Comparison of ENCODE assay signal across 8 cellular contexts in genomic region chrX:86047174-86047991, GRCh38. TPM values are rescaled to one million over a fixed set of nuclear protein-coding genes. Genes with fewer than 3 reads are reported as not detected.
DNase-seq lines count a peak whose midpoint lies in the region; ATAC-seq and TF ChIP-seq lines count a peak whose summit lies in the region.

A gene with protein sequence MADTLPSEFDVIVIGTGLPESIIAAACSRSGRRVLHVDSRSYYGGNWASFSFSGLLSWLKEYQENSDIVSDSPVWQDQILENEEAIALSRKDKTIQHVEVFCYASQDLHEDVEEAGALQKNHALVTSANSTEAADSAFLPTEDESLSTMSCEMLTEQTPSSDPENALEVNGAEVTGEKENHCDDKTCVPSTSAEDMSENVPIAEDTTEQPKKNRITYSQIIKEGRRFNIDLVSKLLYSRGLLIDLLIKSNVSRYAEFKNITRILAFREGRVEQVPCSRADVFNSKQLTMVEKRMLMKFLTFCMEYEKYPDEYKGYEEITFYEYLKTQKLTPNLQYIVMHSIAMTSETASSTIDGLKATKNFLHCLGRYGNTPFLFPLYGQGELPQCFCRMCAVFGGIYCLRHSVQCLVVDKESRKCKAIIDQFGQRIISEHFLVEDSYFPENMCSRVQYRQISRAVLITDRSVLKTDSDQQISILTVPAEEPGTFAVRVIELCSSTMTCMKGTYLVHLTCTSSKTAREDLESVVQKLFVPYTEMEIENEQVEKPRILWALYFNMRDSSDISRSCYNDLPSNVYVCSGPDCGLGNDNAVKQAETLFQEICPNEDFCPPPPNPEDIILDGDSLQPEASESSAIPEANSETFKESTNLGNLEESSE (minus strand): TSS chrX:86047558. CDS start chrX:86047532, 26 bp downstream.

- no peak within 1 kb of the TSS for H3K4me3 Mint-ChIP-seq in endothelial cell (ENCODE audit: unreplicated experiment)

- H3K36me3 Mint-ChIP-seq in endothelial cell (ENCODE audit: low read depth, unreplicated experiment), result no peaks in the 10 kb centered on the region

- ATAC-seq in GM19395 (IDR thresholded peaks at IDR 0.05; ENCODE audit: unreplicated experiment) (peak; percentile 100), HG03565 (IDR thresholded peaks at IDR 0.05; ENCODE audit: unreplicated experiment) (peak; percentile 99)

- H3K4me3 ChIP-seq in AG09309 (ENCODE audit: control insufficient read depth, low read depth, low read length) (peak within 1 kb of the TSS; percentile 75), mononuclear cell (ENCODE audit: low read length) (peak within 1 kb of the TSS; percentile 56)

- TF ChIP-seq CTCF in AG09309 (IDR thresholded peaks at IDR 0.05; ENCODE audit: control insufficient read depth, insufficient read depth, low read depth, low read length, missing control alignments) (no peak), endothelial cell (IDR thresholded peaks at IDR 0.05; ENCODE audit: unreplicated experiment) (no peak)

- no peaks in the 10 kb centered on the region for H3K9me3 ChIP-seq in mononuclear cell (ENCODE audit: low read depth, low read length)

- H3K9me3 Mint-ChIP-seq in endothelial cell (ENCODE audit: unreplicated experiment), result no peaks in the 10 kb centered on the region

- DNase-seq in AG09309 (ENCODE audit: low read depth), result peak; percentile 53
- DNase-seq in activated CD4-positive, alpha-beta T cell treated with anti-CD3 and anti-CD28 coated beads, Interleukin-2, amount 50 U/mL, for 48 hours, result peak; percentile 53 to 56
- DNase-seq in endothelial cell (ENCODE audit: low spot score), result peak; percentile 47
- peak; percentile 26 for DNase-seq in stimulated activated CD8-positive, alpha-beta memory T cell treated with anti-CD3 and anti-CD28 coated beads, Interleukin-4, amount 100 ng/mL, for 24 hours (ENCODE audit: low read depth)
- no peak for DNase-seq in NCI-H2196 (lab: John Stamatoyannopoulos, UW; ENCODE audit: unreplicated experiment)

- H3K27me3 Mint-ChIP-seq in endothelial cell (ENCODE audit: unreplicated experiment), result peaks cover 3% of the 10 kb centered on the region

- no peak within 1 kb of the TSS for H3K27ac Mint-ChIP-seq in endothelial cell (ENCODE audit: unreplicated experiment)

- no peaks in the 10 kb centered on the region for H3K4me1 Mint-ChIP-seq in endothelial cell (ENCODE audit: unreplicated experiment)

- H3K4me1 ChIP-seq in mononuclear cell (ENCODE audit: insufficient read depth, low read length), result peaks cover 6% of the 10 kb centered on the region

- no peaks in the 10 kb centered on the region for H3K27me3 ChIP-seq in mononuclear cell (ENCODE audit: insufficient read depth, low read length)

RNA-seq across cellular contexts. Expression of the gene that starts here (rescaled TPM):
- total RNA-seq in endothelial cell (ENCODE audit: unreplicated experiment) (18.1 TPM), mononuclear cell (5.0 TPM)
